In genomic region chr4:70901984-70902576, GRCh38 we compare ENCODE assay signal across 1 cellular context.
TF ChIP-seq lines count a peak whose summit lies in the region.

TSS of gene MOB1B (plus strand) at chr4:70902369. CDS start at chr4:70902537, 168 bp downstream.

TF ChIP-seq in K562, 482 proteins besides CTCF, POLR2A, EP300 and RAD21 (continued from another document and continues in another):
- no peak for TF ChIP-seq CUX1 (CRISPR knock-in tag; IDR thresholded peaks at IDR 0.05)
- no peak for TF ChIP-seq FIP1L1 (IDR thresholded peaks at IDR 0.05; ENCODE audit: low read depth, low read length, poor library complexity, severe bottlenecking)
- TF ChIP-seq ZNF134 (CRISPR knock-in tag; conservative IDR thresholded peaks at IDR 0.05), result no peak
- TF ChIP-seq ZNF583 (CRISPR knock-in tag; IDR thresholded peaks at IDR 0.05), result no peak
- TF ChIP-seq CSDE1 (IDR thresholded peaks at IDR 0.05), result no peak
- TF ChIP-seq POLR3A (IDR thresholded peaks at IDR 0.05; ENCODE audit: borderline replicate concordance, extremely low read depth, insufficient read depth, insufficient read length), result no peak
- no peak for TF ChIP-seq NELFE (IDR thresholded peaks at IDR 0.05; ENCODE audit: insufficient read depth, insufficient read length)
- no peak for TF ChIP-seq NFYB (IDR thresholded peaks at IDR 0.05; ENCODE audit: extremely low read depth, insufficient read length)
- no peak for TF ChIP-seq TEAD2 (tag; IDR thresholded peaks at IDR 0.05)
- TF ChIP-seq E4F1 (CRISPR knock-in tag; IDR thresholded peaks at IDR 0.05; ENCODE audit: borderline replicate concordance), result no peak
- TF ChIP-seq HNRNPL (IDR thresholded peaks at IDR 0.05; ENCODE audit: low read depth, low read length), result no peak
- no peak for TF ChIP-seq MEIS2 (IDR thresholded peaks at IDR 0.05; ENCODE audit: partially characterized antibody)
- TF ChIP-seq MYC (IDR thresholded peaks at IDR 0.05; ENCODE audit: low read depth, low read length), result no peak
- TF ChIP-seq MYC (CRISPR knock-in tag; IDR thresholded peaks at IDR 0.05; ENCODE audit: borderline replicate concordance, low read depth), result no peak
- TF ChIP-seq POLR2G (IDR thresholded peaks at IDR 0.05; ENCODE audit: low read depth, low read length), result peak; percentile 92
- no peak for TF ChIP-seq NEUROD1 (IDR thresholded peaks at IDR 0.05; ENCODE audit: borderline replicate concordance, low read depth, low read length, partially characterized antibody)
- TF ChIP-seq SP2 (IDR thresholded peaks at IDR 0.05; ENCODE audit: extremely low read depth, low read depth, low read length, poor library complexity, severe bottlenecking), result no peak
- no peak for TF ChIP-seq HOMEZ (CRISPR knock-in tag; IDR thresholded peaks at IDR 0.05)
- peak; percentile 56 for TF ChIP-seq EP400 (IDR thresholded peaks at IDR 0.05)
- TF ChIP-seq ZNF24 (IDR thresholded peaks at IDR 0.05), result no peak
- TF ChIP-seq BRF1 (IDR thresholded peaks at IDR 0.05; ENCODE audit: borderline replicate concordance, extremely low read depth, insufficient read length), result no peak
- TF ChIP-seq CEBPG (CRISPR knock-in tag; IDR thresholded peaks at IDR 0.05), result no peak
- TF ChIP-seq CEBPG (tag; conservative IDR thresholded peaks at IDR 0.05 in 1 of 2, IDR thresholded peaks at IDR 0.05 in 1 of 2), result no peak
- TF ChIP-seq ATF4 (CRISPR knock-in tag; IDR thresholded peaks at IDR 0.05), result no peak
- TF ChIP-seq ZNF764 (CRISPR knock-in tag; IDR thresholded peaks at IDR 0.05; ENCODE audit: low read depth), result no peak
- no peak for TF ChIP-seq NR1H2 (CRISPR knock-in tag; IDR thresholded peaks at IDR 0.05)
- no peak for TF ChIP-seq CEBPZ (IDR thresholded peaks at IDR 0.05; ENCODE audit: borderline replicate concordance, low read depth, low read length)
- no peak for TF ChIP-seq DEAF1 (CRISPR knock-in tag; IDR thresholded peaks at IDR 0.05)
- no peak for TF ChIP-seq ZNF785 (CRISPR knock-in tag; IDR thresholded peaks at IDR 0.05)
- TF ChIP-seq HDAC3 (IDR thresholded peaks at IDR 0.05; ENCODE audit: borderline replicate concordance, partially characterized antibody), result no peak
- TF ChIP-seq NR4A1 (CRISPR knock-in tag; IDR thresholded peaks at IDR 0.05), result no peak
- no peak for TF ChIP-seq NR4A1 (tag; IDR thresholded peaks at IDR 0.05)
- no peak for TF ChIP-seq ZNF644 (tag; IDR thresholded peaks at IDR 0.05; ENCODE audit: low read depth)
- TF ChIP-seq CHD4 (IDR thresholded peaks at IDR 0.05; ENCODE audit: insufficient read depth, insufficient replicate concordance, low read depth, low read length, poor library complexity, severe bottlenecking), result no peak
- TF ChIP-seq ZBTB26 (CRISPR knock-in tag; IDR thresholded peaks at IDR 0.05), result no peak
- TF ChIP-seq SRSF7 (optimal IDR thresholded peaks at IDR 0.05; ENCODE audit: low read depth, low read length), result no peak
- TF ChIP-seq MCM2 (IDR thresholded peaks at IDR 0.05; ENCODE audit: low read depth), result no peak
- no peak for TF ChIP-seq ZNF707 (CRISPR knock-in tag; conservative IDR thresholded peaks at IDR 0.05)
- TF ChIP-seq ARNT (IDR thresholded peaks at IDR 0.05), result no peak
- no peak for TF ChIP-seq ILK (tag; IDR thresholded peaks at IDR 0.05; ENCODE audit: borderline replicate concordance, low read depth)
- TF ChIP-seq ZC3H4 (CRISPR knock-in tag; IDR thresholded peaks at IDR 0.05; ENCODE audit: borderline replicate concordance), result no peak
- TF ChIP-seq ZNF766 (CRISPR knock-in tag; conservative IDR thresholded peaks at IDR 0.05), result no peak
- no peak for TF ChIP-seq POU5F1 (IDR thresholded peaks at IDR 0.05; ENCODE audit: borderline replicate concordance, low read depth, low read length, partially characterized antibody)
- no peak for TF ChIP-seq ETV6 (IDR thresholded peaks at IDR 0.05; ENCODE audit: borderline replicate concordance in 1 of 2, low read depth in 2 of 2, low read length in 1 of 2)
- no peak for TF ChIP-seq ETV6 (CRISPR knock-in tag; IDR thresholded peaks at IDR 0.05; ENCODE audit: borderline replicate concordance)
- TF ChIP-seq NCOR1 (IDR thresholded peaks at IDR 0.05), result no peak
- no peak for TF ChIP-seq ADNP (tag; IDR thresholded peaks at IDR 0.05)
- TF ChIP-seq ZBTB17 (CRISPR knock-in tag; IDR thresholded peaks at IDR 0.05), result no peak
- TF ChIP-seq CHCHD3 (CRISPR knock-in tag; IDR thresholded peaks at IDR 0.05), result no peak
- no peak for TF ChIP-seq ZNF76 (CRISPR knock-in tag; IDR thresholded peaks at IDR 0.05; ENCODE audit: borderline replicate concordance)
- TF ChIP-seq BRF2 (IDR thresholded peaks at IDR 0.05; ENCODE audit: borderline replicate concordance, insufficient read depth, insufficient read length), result no peak
- TF ChIP-seq TFAM (CRISPR knock-in tag; conservative IDR thresholded peaks at IDR 0.05), result no peak
